Comparison of ENCODE assay signal across 7 cellular contexts in the genomic region with DNA sequence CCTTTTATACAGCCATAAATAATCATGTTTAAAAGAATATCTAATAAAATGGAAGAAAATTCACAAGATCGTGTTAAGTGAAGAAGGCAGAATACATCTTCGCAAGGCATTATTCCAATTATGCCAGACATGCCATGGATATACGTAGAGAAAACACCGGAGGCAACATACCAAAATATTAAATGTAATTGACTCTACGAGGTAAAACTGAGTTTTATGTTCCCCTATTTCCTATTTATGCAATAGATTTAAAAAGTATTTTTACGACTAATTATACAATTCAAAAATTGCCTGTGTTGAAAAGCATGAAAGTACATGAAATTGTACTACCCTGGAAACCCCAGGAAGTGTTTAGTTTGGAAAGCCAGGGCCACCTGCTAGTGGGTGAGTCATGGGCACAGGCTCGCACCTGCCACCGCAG. TPM values are rescaled to one million over a fixed set of nuclear protein-coding genes. Genes with fewer than 3 reads are reported as not detected.
DNase-seq lines count a peak whose midpoint lies in the region; ATAC-seq and FAIRE-seq lines count a peak whose summit lies in the region.

No MANE protein-coding gene starts in this region.

- DNase-seq in GM18507 (ENCODE audit: extremely low spot score, insufficient read length, low read depth) (no peak), NCI-H146 treated with DMSO at 0.1 percent for 48 hours (lab: John Stamatoyannopoulos, UW; ENCODE audit: unreplicated experiment) (peak; percentile 83), NCI-H2227 treated with DMSO at 0.1 percent for 48 hours (lab: John Stamatoyannopoulos, UW) (no peak), superior temporal gyrus (ENCODE audit: extremely low spot score) (no peak)
- no peak for DNase-seq in natural killer cell treated with Interleukin-12 subunit alpha and Interleukin-12 subunit beta and Interleukin-15 and Interleukin-18, amount 100 ng/mL, for 72 hours (ENCODE audit: low spot score)
- DNase-seq in central memory CD4-positive, alpha-beta T cell: no peak

- H3K4me3 Mint-ChIP-seq in natural killer cell treated with Interleukin-12 subunit alpha and Interleukin-12 subunit beta and Interleukin-15 and Interleukin-18, amount 100 ng/mL, for 72 hours: peak overlapping the region; percentile 76

- peak overlapping the region; percentile 88 for H3K27ac ChIP-seq in cingulate gyrus (ENCODE audit: low read depth, low read length)

- H3K36me3 Mint-ChIP-seq in natural killer cell treated with Interleukin-12 subunit alpha and Interleukin-12 subunit beta and Interleukin-15 and Interleukin-18, amount 100 ng/mL, for 72 hours: no peaks in the 10 kb centered on the region

- H3K9me3 Mint-ChIP-seq in natural killer cell treated with Interleukin-12 subunit alpha and Interleukin-12 subunit beta and Interleukin-15 and Interleukin-18, amount 100 ng/mL, for 72 hours: no peaks in the 10 kb centered on the region

- no peaks in the 10 kb centered on the region for H3K27me3 Mint-ChIP-seq in natural killer cell treated with Interleukin-12 subunit alpha and Interleukin-12 subunit beta and Interleukin-15 and Interleukin-18, amount 100 ng/mL, for 72 hours

- FAIRE-seq in GM18507 (lab: Jason Lieb, UNC): peak; percentile 67

- peak overlapping the region; percentile 78 to 79 for H3K27ac Mint-ChIP-seq in natural killer cell treated with Interleukin-12 subunit alpha and Interleukin-12 subunit beta and Interleukin-15 and Interleukin-18, amount 100 ng/mL, for 72 hours

- H3K4me1 Mint-ChIP-seq in natural killer cell treated with Interleukin-12 subunit alpha and Interleukin-12 subunit beta and Interleukin-15 and Interleukin-18, amount 100 ng/mL, for 72 hours (ENCODE audit: low read depth in 2 of 2): peaks cover 15 to 18% of the 10 kb centered on the region in 2 donors

- no peak for ATAC-seq in natural killer cell treated with Interleukin-12 subunit alpha and Interleukin-12 subunit beta and Interleukin-15 and Interleukin-18, amount 100 ng/mL, for 72 hours

RNA-seq across cellular contexts. Expression of a gene that starts 0.9 kb away (rescaled TPM):
- 10 to 100 TPM; 53.9 to 84.2 TPM for total RNA-seq in natural killer cell treated with Interleukin-12 subunit alpha and Interleukin-12 subunit beta and Interleukin-15 and Interleukin-18, amount 100 ng/mL, for 72 hours

RNA-seq across cellular contexts. Expression of a gene that starts 11.4 kb away (rescaled TPM):
- 1 to 10 TPM; 4.0 to 5.1 TPM for total RNA-seq in natural killer cell treated with Interleukin-12 subunit alpha and Interleukin-12 subunit beta and Interleukin-15 and Interleukin-18, amount 100 ng/mL, for 72 hours

RNA-seq across cellular contexts. Expression of a gene that starts 26.3 kb away (rescaled TPM):
- total RNA-seq in natural killer cell treated with Interleukin-12 subunit alpha and Interleukin-12 subunit beta and Interleukin-15 and Interleukin-18, amount 100 ng/mL, for 72 hours: not detected

RNA-seq across cellular contexts. Expression of a gene that starts 44.3 kb away (rescaled TPM):
- total RNA-seq in natural killer cell treated with Interleukin-12 subunit alpha and Interleukin-12 subunit beta and Interleukin-15 and Interleukin-18, amount 100 ng/mL, for 72 hours: 10 to 100 TPM in 1 of 2 donors, 1 to 10 TPM in 1; 2.9 to 12.6 TPM

RNA-seq across cellular contexts. Expression of a gene that starts 44.5 kb away (rescaled TPM):
- 10 to 100 TPM; 16.1 to 27.1 TPM for total RNA-seq in natural killer cell treated with Interleukin-12 subunit alpha and Interleukin-12 subunit beta and Interleukin-15 and Interleukin-18, amount 100 ng/mL, for 72 hours
